27 cellular contexts compared by ENCODE assay signal in genomic region chr9:125659201-125659840, GRCh38. TPM values are rescaled to one million over a fixed set of nuclear protein-coding genes. Genes with fewer than 3 reads are reported as not detected.
A peak's percentile ranks its signal among the peaks of the same experiment; 100 is the strongest.
DNase-seq lines count a peak whose midpoint lies in the region; ATAC-seq, FAIRE-seq and TF ChIP-seq lines count a peak whose summit lies in the region.
"Had no signal": no experiment of that assay in that cellular context is flagged by ENCODE, and none has a peak within 500 bp of the region (broad histone marks: within the 10 kb centered on the region; RNA-seq: fewer than 3 reads in every experiment).

No MANE protein-coding gene starts in this region.

- intact Hi-C loops in pancreas (cut with DNase I) = no loop called here

- no peak for ATAC-seq in pancreas
- ATAC-seq: body of pancreas, esophagus mucosa, gastroesophageal sphincter had no signal

- H3K4me1 ChIP-seq in SJCRH30 (peaks cover 24% of the 10 kb centered on the region), pancreas (no peaks in the 10 kb centered on the region)
- H3K4me1 ChIP-seq: body of pancreas, prostate gland, testis had no signal

- no peak for FAIRE-seq in pancreas (lab: Jason Lieb, UNC)
- FAIRE-seq: TTC549 had no signal

- H3K27ac ChIP-seq in SJCRH30 (peak overlapping the region; percentile 10; the same call in 1 of the 2 replicates), pancreas (no peak overlapping the region)
- H3K27ac ChIP-seq: body of pancreas, gastroesophageal sphincter, KMS-11, prostate gland, skin epidermis, testis, vagina had no signal

- H3K9me3 ChIP-seq in SJCRH30 (replicated peaks) = no peaks in the 10 kb centered on the region
- H3K9me3 ChIP-seq in pancreas = no peaks in the 10 kb centered on the region
- H3K9me3 ChIP-seq: body of pancreas, gastroesophageal sphincter, prostate gland, testis, vagina had no signal

- TF ChIP-seq CTCF in fibroblast of the aortic adventitia (IDR thresholded peaks at IDR 0.05; ENCODE audit: insufficient read depth, low read length) (no peak), pancreas (IDR thresholded peaks at IDR 0.05) (no peak)

- WGBS in pancreas, 2 donors = 89 to 92% methylated on average over 2 of the region's 2 CpGs

- DNase-seq in ELR (ENCODE audit: low read depth) (peak; percentile 65), HCEC 1CT (peak; percentile 18), SJCRH30 (no peak), fibroblast of the aortic adventitia (ENCODE audit: low read depth) (peak; percentile 27), RPMI8226 (no peak), NCI-H2029 treated with DMSO at 0.1 percent for 48 hours (lab: John Stamatoyannopoulos, UW) (no peak), pancreas (no peak), DMS53 (lab: John Stamatoyannopoulos, UW) (no peak)
- DNase-seq: activated CD4-positive, alpha-beta T cell treated with anti-CD3 and anti-CD28 coated beads, Interleukin-2, amount 10 ng/mL, durations not matched to agents 7 days and 5 days; activated naive CD8-positive, alpha-beta T cell treated with anti-CD3 and anti-CD28 coated beads for 36 hours; body of pancreas; effector CD4-positive, alpha-beta T cell; GDM1; islet precursor cell; NCI-H187; NCI-H2227 treated with DMSO at 0.1 percent for 48 hours; NCI-H748 treated with DMSO at 0.1 percent for 48 hours; Right ventricle myocardium superior; testis had no signal

- peaks cover 13% of the 10 kb centered on the region for H3K36me3 ChIP-seq in SJCRH30
- no peaks in the 10 kb centered on the region for H3K36me3 ChIP-seq in pancreas
- H3K36me3 ChIP-seq: gastroesophageal sphincter, prostate gland, vagina had no signal

- H3K27me3 ChIP-seq in SJCRH30 (no peaks in the 10 kb centered on the region), pancreas (no peaks in the 10 kb centered on the region)
- H3K27me3 ChIP-seq: body of pancreas, gastroesophageal sphincter, testis, vagina had no signal

- no peak overlapping the region for H3K4me3 ChIP-seq in SJCRH30
- no peak overlapping the region for H3K4me3 ChIP-seq in fibroblast of the aortic adventitia (ENCODE audit: low read depth, low read length)
- no peak overlapping the region for H3K4me3 ChIP-seq in pancreas
- H3K4me3 ChIP-seq: body of pancreas, gastroesophageal sphincter, lung, prostate gland, skin epidermis, testis, vagina had no signal

RNA-seq across cellular contexts. Expression of gene MAPKAP1, which starts 47.7 kb away (rescaled TPM):
- 103 and 109 TPM in 2 replicates for total RNA-seq in SJCRH30 (2014; rRNA removed; shearing (Covaris generic))
- 90.6 and 95.0 TPM in 2 replicates for total RNA-seq in fibroblast of the aortic adventitia (ENCODE audit: low replicate concordance)
- 10 to 100 TPM; 22.4 to 42.0 (median 30.4) TPM for total RNA-seq in pancreas
- polyA plus RNA-seq in pancreas = 10 to 100 TPM; 18.7 to 36.4 TPM

Comparison
In these comparisons a context has a peak if more than half of its experiments do, and no peak if none do; other contexts are left out.
1. DNase-seq: peak in ELR (single experiment), HCEC 1CT (single experiment) and fibroblast of the aortic adventitia (single experiment); none in SJCRH30 (0 of 2), RPMI8226 (single experiment), NCI-H2029 treated with DMSO at 0.1 percent for 48 hours (single experiment), pancreas (0 of 6) and DMS53 (single experiment).